ENCODE assay signal across 1 cellular context in the genomic region with DNA sequence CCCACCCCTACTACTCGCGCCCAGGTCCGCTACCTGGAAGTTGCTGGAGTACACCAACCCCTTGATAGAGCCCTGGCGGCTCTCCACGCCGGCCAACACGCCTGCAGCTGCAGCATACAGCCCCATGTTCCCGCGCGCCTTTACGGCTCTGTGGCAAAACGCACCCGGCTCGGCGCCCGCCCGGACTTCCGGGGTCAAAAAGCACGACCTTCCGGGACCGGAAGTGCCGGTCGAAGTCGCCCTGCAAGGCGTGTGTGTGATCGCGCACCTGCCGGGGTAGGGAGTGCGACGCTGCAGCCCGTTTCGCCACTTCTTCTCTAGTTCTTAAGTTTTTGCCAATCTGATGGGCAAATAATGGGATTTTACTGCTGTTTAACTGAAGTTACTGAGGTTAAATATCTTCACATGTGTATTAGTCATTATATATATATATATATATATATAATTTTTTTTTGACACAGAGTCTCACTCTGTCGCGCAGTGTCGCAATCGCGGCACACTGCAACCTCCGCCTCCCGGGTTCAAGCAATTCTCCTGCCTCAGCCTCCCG.
TF ChIP-seq lines count a peak whose summit lies in the region.

Gene NSUN5 (minus strand): TSS at position 162 of the 550 bp plus-strand sequence. CDS start 36 bp downstream, at position 126.

TF ChIP-seq in HepG2, 621 proteins besides CTCF, POLR2A, EP300 and RAD21 (continued from another document and continues in another):
- TF ChIP-seq, protein P1, sequence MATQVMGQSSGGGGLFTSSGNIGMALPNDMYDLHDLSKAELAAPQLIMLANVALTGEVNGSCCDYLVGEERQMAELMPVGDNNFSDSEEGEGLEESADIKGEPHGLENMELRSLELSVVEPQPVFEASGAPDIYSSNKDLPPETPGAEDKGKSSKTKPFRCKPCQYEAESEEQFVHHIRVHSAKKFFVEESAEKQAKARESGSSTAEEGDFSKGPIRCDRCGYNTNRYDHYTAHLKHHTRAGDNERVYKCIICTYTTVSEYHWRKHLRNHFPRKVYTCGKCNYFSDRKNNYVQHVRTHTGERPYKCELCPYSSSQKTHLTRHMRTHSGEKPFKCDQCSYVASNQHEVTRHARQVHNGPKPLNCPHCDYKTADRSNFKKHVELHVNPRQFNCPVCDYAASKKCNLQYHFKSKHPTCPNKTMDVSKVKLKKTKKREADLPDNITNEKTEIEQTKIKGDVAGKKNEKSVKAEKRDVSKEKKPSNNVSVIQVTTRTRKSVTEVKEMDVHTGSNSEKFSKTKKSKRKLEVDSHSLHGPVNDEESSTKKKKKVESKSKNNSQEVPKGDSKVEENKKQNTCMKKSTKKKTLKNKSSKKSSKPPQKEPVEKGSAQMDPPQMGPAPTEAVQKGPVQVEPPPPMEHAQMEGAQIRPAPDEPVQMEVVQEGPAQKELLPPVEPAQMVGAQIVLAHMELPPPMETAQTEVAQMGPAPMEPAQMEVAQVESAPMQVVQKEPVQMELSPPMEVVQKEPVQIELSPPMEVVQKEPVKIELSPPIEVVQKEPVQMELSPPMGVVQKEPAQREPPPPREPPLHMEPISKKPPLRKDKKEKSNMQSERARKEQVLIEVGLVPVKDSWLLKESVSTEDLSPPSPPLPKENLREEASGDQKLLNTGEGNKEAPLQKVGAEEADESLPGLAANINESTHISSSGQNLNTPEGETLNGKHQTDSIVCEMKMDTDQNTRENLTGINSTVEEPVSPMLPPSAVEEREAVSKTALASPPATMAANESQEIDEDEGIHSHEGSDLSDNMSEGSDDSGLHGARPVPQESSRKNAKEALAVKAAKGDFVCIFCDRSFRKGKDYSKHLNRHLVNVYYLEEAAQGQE (IDR thresholded peaks at IDR 0.05; ENCODE audit: borderline replicate concordance in 1 of 2, low read depth in 1 of 2, low read length in 2 of 2) = peak in 1 of 2 experiments; percentile 53; a peak in 1 of 4 replicates
- TF ChIP-seq FOXK1 (CRISPR knock-in tag; IDR thresholded peaks at IDR 0.05; ENCODE audit: borderline replicate concordance, low read depth) (peak; percentile 64; the same call in 1 of the 2 replicates), KDM1A (CRISPR knock-in tag; IDR thresholded peaks at IDR 0.05) (0 out of 2 replicates have a peak, but pooled peaks have one; percentile 57), THAP8 (CRISPR knock-in tag; IDR thresholded peaks at IDR 0.05; ENCODE audit: borderline replicate concordance) (no peak), ZSCAN12 (CRISPR knock-in tag; IDR thresholded peaks at IDR 0.05) (peak; percentile 86; the same call in 1 of the 2 replicates), JUND (CRISPR knock-in tag; IDR thresholded peaks at IDR 0.05) (peak; percentile 54; the same call in 1 of the 2 replicates), PHF20 (CRISPR knock-in tag; IDR thresholded peaks at IDR 0.05) (peak; percentile 97), ZNF142 (CRISPR knock-in tag; IDR thresholded peaks at IDR 0.05) (peak; percentile 91), ZBED4 (CRISPR knock-in tag; IDR thresholded peaks at IDR 0.05; ENCODE audit: borderline replicate concordance) (peak; percentile 57; the same call in 1 of the 2 replicates), NFE2L2 (IDR thresholded peaks at IDR 0.05; ENCODE audit: low read length) (no peak), AGO1 (IDR thresholded peaks at IDR 0.05; ENCODE audit: low read depth, low read length, poor library complexity, severe bottlenecking) (no peak), CENPX (CRISPR knock-in tag; IDR thresholded peaks at IDR 0.05) (no peak), RNF219 (CRISPR knock-in tag; IDR thresholded peaks at IDR 0.05) (no peak), TEF (CRISPR knock-in tag; IDR thresholded peaks at IDR 0.05) (peak; percentile 87; the same call in 1 of the 2 replicates), NFE2L1 (CRISPR knock-in tag; IDR thresholded peaks at IDR 0.05; ENCODE audit: borderline replicate concordance) (no peak), KAT7 (CRISPR knock-in tag; IDR thresholded peaks at IDR 0.05; ENCODE audit: borderline replicate concordance) (no peak), ZNF441 (CRISPR knock-in tag; IDR thresholded peaks at IDR 0.05; ENCODE audit: borderline replicate concordance) (peak; percentile 93), PCBP2 (optimal IDR thresholded peaks at IDR 0.05; ENCODE audit: low read depth, low read length, poor library complexity, severe bottlenecking) (no peak), ZSCAN22 (CRISPR knock-in tag; IDR thresholded peaks at IDR 0.05) (peak; percentile 70; the same call in 1 of the 2 replicates)
- TF ChIP-seq, protein P2, sequence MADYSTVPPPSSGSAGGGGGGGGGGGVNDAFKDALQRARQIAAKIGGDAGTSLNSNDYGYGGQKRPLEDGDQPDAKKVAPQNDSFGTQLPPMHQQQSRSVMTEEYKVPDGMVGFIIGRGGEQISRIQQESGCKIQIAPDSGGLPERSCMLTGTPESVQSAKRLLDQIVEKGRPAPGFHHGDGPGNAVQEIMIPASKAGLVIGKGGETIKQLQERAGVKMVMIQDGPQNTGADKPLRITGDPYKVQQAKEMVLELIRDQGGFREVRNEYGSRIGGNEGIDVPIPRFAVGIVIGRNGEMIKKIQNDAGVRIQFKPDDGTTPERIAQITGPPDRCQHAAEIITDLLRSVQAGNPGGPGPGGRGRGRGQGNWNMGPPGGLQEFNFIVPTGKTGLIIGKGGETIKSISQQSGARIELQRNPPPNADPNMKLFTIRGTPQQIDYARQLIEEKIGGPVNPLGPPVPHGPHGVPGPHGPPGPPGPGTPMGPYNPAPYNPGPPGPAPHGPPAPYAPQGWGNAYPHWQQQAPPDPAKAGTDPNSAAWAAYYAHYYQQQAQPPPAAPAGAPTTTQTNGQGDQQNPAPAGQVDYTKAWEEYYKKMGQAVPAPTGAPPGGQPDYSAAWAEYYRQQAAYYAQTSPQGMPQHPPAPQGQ (CRISPR knock-in tag; IDR thresholded peaks at IDR 0.05; ENCODE audit: borderline replicate concordance) = no peak
- TF ChIP-seq, protein P3, sequence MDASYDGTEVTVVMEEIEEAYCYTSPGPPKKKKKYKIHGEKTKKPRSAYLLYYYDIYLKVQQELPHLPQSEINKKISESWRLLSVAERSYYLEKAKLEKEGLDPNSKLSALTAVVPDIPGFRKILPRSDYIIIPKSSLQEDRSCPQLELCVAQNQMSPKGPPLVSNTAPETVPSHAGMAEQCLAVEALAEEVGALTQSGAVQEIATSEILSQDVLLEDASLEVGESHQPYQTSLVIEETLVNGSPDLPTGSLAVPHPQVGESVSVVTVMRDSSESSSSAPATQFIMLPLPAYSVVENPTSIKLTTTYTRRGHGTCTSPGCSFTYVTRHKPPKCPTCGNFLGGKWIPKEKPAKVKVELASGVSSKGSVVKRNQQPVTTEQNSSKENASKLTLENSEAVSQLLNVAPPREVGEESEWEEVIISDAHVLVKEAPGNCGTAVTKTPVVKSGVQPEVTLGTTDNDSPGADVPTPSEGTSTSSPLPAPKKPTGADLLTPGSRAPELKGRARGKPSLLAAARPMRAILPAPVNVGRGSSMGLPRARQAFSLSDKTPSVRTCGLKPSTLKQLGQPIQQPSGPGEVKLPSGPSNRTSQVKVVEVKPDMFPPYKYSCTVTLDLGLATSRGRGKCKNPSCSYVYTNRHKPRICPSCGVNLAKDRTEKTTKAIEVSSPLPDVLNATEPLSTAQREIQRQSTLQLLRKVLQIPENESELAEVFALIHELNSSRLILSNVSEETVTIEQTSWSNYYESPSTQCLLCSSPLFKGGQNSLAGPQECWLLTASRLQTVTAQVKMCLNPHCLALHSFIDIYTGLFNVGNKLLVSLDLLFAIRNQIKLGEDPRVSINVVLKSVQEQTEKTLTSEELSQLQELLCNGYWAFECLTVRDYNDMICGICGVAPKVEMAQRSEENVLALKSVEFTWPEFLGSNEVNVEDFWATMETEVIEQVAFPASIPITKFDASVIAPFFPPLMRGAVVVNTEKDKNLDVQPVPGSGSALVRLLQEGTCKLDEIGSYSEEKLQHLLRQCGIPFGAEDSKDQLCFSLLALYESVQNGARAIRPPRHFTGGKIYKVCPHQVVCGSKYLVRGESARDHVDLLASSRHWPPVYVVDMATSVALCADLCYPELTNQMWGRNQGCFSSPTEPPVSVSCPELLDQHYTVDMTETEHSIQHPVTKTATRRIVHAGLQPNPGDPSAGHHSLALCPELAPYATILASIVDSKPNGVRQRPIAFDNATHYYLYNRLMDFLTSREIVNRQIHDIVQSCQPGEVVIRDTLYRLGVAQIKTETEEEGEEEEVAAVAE (CRISPR knock-in tag; IDR thresholded peaks at IDR 0.05; ENCODE audit: borderline replicate concordance) = peak; percentile 88; the same call in 1 of the 2 replicates
